Comparison of ENCODE assay signal across 8 cellular contexts in the genomic region with DNA sequence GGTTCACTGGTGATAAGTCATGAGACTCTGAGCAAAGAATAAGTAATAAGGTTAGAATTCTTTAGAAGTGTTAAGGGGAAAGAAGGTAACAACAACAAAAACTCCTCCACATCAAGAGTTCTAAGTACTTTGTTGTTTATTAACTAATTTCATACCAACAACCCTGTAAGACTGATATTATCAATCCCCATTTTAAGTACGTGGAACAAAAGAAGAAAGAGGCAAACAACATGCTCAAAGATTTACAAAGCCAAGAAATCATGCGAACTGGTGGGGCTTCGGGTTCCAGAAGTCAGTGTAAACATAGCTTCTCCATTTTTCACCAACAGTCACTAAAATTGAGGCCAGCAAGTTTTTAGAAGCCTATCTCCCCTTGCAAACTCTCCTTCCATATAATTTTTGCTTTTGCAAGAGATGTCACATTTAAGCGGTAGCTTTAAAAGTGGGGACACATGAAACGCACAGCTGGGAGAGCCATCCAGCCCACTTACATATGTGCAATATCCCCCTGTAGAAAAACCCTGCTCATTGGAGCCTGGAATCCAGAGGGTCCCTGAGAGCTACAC. TPM values are rescaled to one million over a fixed set of nuclear protein-coding genes. Genes with fewer than 3 reads are reported as not detected.
DNase-seq lines count a peak whose midpoint lies in the region; ATAC-seq and TF ChIP-seq lines count a peak whose summit lies in the region.

No MANE protein-coding gene starts in this region.

- H3K9me3 Mint-ChIP-seq in brain: no peaks in the 10 kb centered on the region
- no peaks in the 10 kb centered on the region for H3K9me3 Mint-ChIP-seq in mesothelial cell of epicardium

- no peaks in the 10 kb centered on the region for H3K9me3 ChIP-seq in HUES64 (ENCODE audit: insufficient read depth, low read depth, low read length)

- POLR2A ChIA-PET in AG04449 (lab: Yijun Ruan, JAX): interaction anchor here (1.0 kb wide), 1 partner anchor 59 kb away, joined by 3 read pairs; no protein-coding TSS in a partner anchor

- no peak for DNase-seq in AG04449 (ENCODE audit: low read depth, low spot score)
- DNase-seq in mesothelial cell of epicardium (ENCODE audit: low spot score in 2 of 2, unreplicated experiment in 2 of 2): no peak
- no peak for DNase-seq in stimulated activated CD4-positive, alpha-beta T cell treated with anti-CD3 and anti-CD28 coated beads, Interleukin-4, amount 100 ng/mL, for 4 hours
- DNase-seq in ureter (ENCODE audit: low spot score): no peak

- WGBS in HUES64: 5% methylated on average over 5 of the region's 5 CpGs

- TF ChIP-seq CTCF in AG04449 (IDR thresholded peaks at IDR 0.05; ENCODE audit: insufficient read depth, low read length, missing control alignments) (no peak), brain (conservative IDR thresholded peaks at IDR 0.05) (no peak), mesothelial cell of epicardium (IDR thresholded peaks at IDR 0.05; ENCODE audit: unreplicated experiment) (no peak)

- peak overlapping the region; percentile 94 for H3K9ac ChIP-seq in HUES64 (ENCODE audit: low read depth, low read length)

- H3K4me3 ChIP-seq in AG04449 (ENCODE audit: low read depth, low read length): peak overlapping the region; percentile 95
- H3K4me3 ChIP-seq in HUES64 (ENCODE audit: low read length): peak overlapping the region; percentile 76

- no peak for ATAC-seq in GM21786 (IDR thresholded peaks at IDR 0.05; ENCODE audit: unreplicated experiment)
- no peak for ATAC-seq in HG03457 (IDR thresholded peaks at IDR 0.05; ENCODE audit: unreplicated experiment)

- peaks cover 5% of the 10 kb centered on the region for H3K27me3 Mint-ChIP-seq in brain
- H3K27me3 Mint-ChIP-seq in mesothelial cell of epicardium (ENCODE audit: low read depth): no peaks in the 10 kb centered on the region

- H3K27ac Mint-ChIP-seq in brain: peak overlapping the region; percentile 98 to 100 (median 99)
- peak overlapping the region; percentile 97 for H3K27ac Mint-ChIP-seq in mesothelial cell of epicardium

- CTCF ChIA-PET in AG04449 (lab: Yijun Ruan, JAX): interaction anchor here (1.4 to 3.8 kb wide), 8 partner anchors 13 to 325 kb away, joined by 3 to 15 read pairs (median 6); partner anchors contain the start of gene LETMD1

- no peaks in the 10 kb centered on the region for H3K36me3 ChIP-seq in HUES64 (ENCODE audit: insufficient read depth, low read length)

- H3K27ac ChIP-seq in HUES64 (ENCODE audit: low read depth, low read length): peak overlapping the region; percentile 96

- H3K4me3 Mint-ChIP-seq in brain (peak overlapping the region; percentile 90 to 99 (median 91)), mesothelial cell of epicardium (peak overlapping the region; percentile 95)

- H3K36me3 Mint-ChIP-seq in brain (peaks cover 6% of the 10 kb centered on the region), mesothelial cell of epicardium (no peaks in the 10 kb centered on the region)

- H3K4me1 Mint-ChIP-seq in brain (peaks cover 66% of the 10 kb centered on the region), mesothelial cell of epicardium (peaks cover 59% of the 10 kb centered on the region)

- H3K27me3 ChIP-seq in HUES64 (ENCODE audit: insufficient read depth, low read length): no peaks in the 10 kb centered on the region

- peaks cover 28% of the 10 kb centered on the region for H3K4me1 ChIP-seq in HUES64 (ENCODE audit: insufficient read depth, low read length)

RNA-seq across cellular contexts. Expression of gene SLC11A2, which starts 0.9 kb away (rescaled TPM):
- 36.2 TPM for polyA plus RNA-seq in HUES64 (2013, experiment 1 of 2)
- 31.1 TPM for polyA plus RNA-seq in HUES64 (2013, experiment 2 of 2)
- 18.2 TPM for polyA plus RNA-seq in brain (ENCODE audit: insufficient read depth, low read depth, low replicate concordance)
- total RNA-seq in mesothelial cell of epicardium: 112 to 123 TPM (median 117 TPM) in 3 replicates
- 78.4 TPM for total RNA-seq in ureter

RNA-seq across cellular contexts. Expression of gene LETMD1, which starts 22.9 kb away (rescaled TPM):
- 22.8 TPM for polyA plus RNA-seq in HUES64 (2013, experiment 1 of 2)
- 22.4 TPM for polyA plus RNA-seq in HUES64 (2013, experiment 2 of 2)
- 64.6 TPM for polyA plus RNA-seq in brain (ENCODE audit: insufficient read depth, low read depth, low replicate concordance)
- total RNA-seq in mesothelial cell of epicardium (71.8 to 77.0 TPM (median 74.4 TPM) in 3 replicates), ureter (97.8 TPM)

RNA-seq across cellular contexts. Expression of gene CSRNP2, which starts 58.1 kb away (rescaled TPM):
- 17.3 TPM for polyA plus RNA-seq in HUES64 (2013, experiment 1 of 2)
- polyA plus RNA-seq in HUES64 (2013, experiment 2 of 2): 19.9 TPM
- 25.4 TPM for polyA plus RNA-seq in brain (ENCODE audit: insufficient read depth, low read depth, low replicate concordance)
- total RNA-seq in mesothelial cell of epicardium: 47.1 to 50.5 TPM (median 49.0 TPM) in 3 replicates
- 26.2 TPM for total RNA-seq in ureter
